ENCODE assay signal across 9 cellular contexts in the genomic region with DNA sequence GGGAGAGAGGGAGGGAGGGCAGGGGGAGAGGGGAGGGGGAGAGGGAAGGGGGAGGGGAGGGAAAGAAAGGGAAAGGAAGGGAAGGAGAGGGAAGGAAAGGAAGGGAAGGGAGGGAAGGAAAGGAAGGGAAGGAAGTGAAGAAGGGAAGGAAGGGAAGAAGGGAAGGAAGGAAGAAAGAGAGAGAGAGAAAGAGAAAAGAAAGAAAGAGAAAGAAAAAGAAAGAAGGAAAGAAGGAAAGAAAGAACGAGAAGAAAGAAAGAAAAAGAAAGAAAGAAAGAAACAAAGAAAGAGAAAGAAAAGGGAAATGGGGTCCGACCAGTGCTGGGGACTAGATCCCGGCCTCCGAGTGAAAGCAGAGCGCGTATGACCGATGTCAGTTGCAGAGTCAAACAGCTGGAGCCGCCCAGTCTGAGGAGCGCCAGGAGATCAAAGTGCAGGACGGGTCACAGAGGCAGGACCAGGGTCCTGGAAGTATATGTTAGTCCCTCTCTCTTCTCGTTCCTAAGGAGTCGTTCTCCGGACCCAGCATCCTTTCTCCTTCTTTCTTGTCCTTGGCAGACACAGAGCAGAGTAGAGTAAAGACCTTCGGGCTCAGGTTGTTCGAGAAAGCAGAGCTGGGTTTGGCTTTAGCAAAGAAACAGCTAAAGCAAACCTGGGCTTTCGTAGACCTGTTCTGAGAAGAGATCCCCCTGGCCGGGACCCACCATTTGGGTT.
DNase-seq lines count a peak whose midpoint lies in the region; ATAC-seq and TF ChIP-seq lines count a peak whose summit lies in the region.
"Had no signal": no experiment of that assay in that cellular context is flagged by ENCODE, and none has a peak within 500 bp of the region (broad histone marks: within the 10 kb centered on the region; RNA-seq: fewer than 3 reads in every experiment).

No MANE protein-coding gene starts in this region.

- H3K27me3 ChIP-seq in CD4-positive, alpha-beta memory T cell (ENCODE audit: insufficient read depth, low read length) = no peaks in the 10 kb centered on the region
- peaks cover 3% of the 10 kb centered on the region; the same call in 1 of the 2 replicates for H3K27me3 ChIP-seq in GM23338 (ENCODE audit: insufficient read depth)

- ATAC-seq in GM23338 = peak; percentile 85
- no peak for ATAC-seq in GM18858 (IDR thresholded peaks at IDR 0.05; ENCODE audit: unreplicated experiment)

- H3K27ac ChIP-seq in CD4-positive, alpha-beta memory T cell (ENCODE audit: low read depth, low read length) = no peak overlapping the region
- H3K27ac ChIP-seq in GM23338 (ENCODE audit: low read depth) = no peak overlapping the region
- H3K27ac ChIP-seq: HL-60 had no signal

- in situ Hi-C loops in G401 (cut with HindIII; ENCODE audit: low sequenced_read_pairs) = no loop called here

- H3K9me3 Mint-ChIP-seq in CD4-positive, alpha-beta memory T cell = peaks cover 0 to 2% (median 0%) of the 10 kb centered on the region in 8 donors
- H3K9me3 Mint-ChIP-seq in GM23338 = no peaks in the 10 kb centered on the region

- no peak overlapping the region for H3K27ac Mint-ChIP-seq in CD4-positive, alpha-beta memory T cell
- H3K27ac Mint-ChIP-seq in GM23338 = no peak overlapping the region

- no peaks in the 10 kb centered on the region for H3K9me3 ChIP-seq in CD4-positive, alpha-beta memory T cell (ENCODE audit: control insufficient read depth in 1 of 2, low read length in 2 of 2)

- no peak overlapping the region for H3K4me3 ChIP-seq in CD4-positive, alpha-beta memory T cell (ENCODE audit: low read length in 2 of 2)
- H3K4me3 ChIP-seq in GM23338 = peak overlapping the region; percentile 52
- H3K4me3 ChIP-seq in WI38 (ENCODE audit: low read depth, low read length) = peak overlapping the region; percentile 43

- H3F3A ChIP-seq in GM23338 (replicated peaks; ENCODE audit: low read depth) = no peaks in the 10 kb centered on the region

- H3K36me3 Mint-ChIP-seq in CD4-positive, alpha-beta memory T cell = no peaks in the 10 kb centered on the region
- H3K36me3 Mint-ChIP-seq in GM23338 (ENCODE audit: low read depth) = no peaks in the 10 kb centered on the region

- intact Hi-C loops in CD4-positive, alpha-beta memory T cell (cut with micrococcal nuclease) = loop anchor here (1.0 kb wide), 2 partner anchors 45 to 317 kb away; no protein-coding TSS in a partner anchor

- H3K4me1 ChIP-seq in CD4-positive, alpha-beta memory T cell (ENCODE audit: insufficient read depth, low read length) = peaks cover 6% of the 10 kb centered on the region
- no peaks in the 10 kb centered on the region; the same call in 1 of the 2 replicates for H3K4me1 ChIP-seq in GM23338 (ENCODE audit: insufficient read depth)

- H3K9me2 ChIP-seq in GM23338 (ENCODE audit: insufficient read depth) = 0 out of 2 replicates have a peak, but pooled peaks cover 3% of the 10 kb centered on the region

- no peak for DNase-seq in CD4-positive, alpha-beta memory T cell
- DNase-seq in GM23338 (ENCODE audit: low spot score) (peak; percentile 78), islet precursor cell (peak; percentile 89), G401 (ENCODE audit: low spot score) (no peak), NCI-H1436 treated with DMSO at 0.1 percent for 48 hours (lab: John Stamatoyannopoulos, UW) (no peak), cerebellar cortex (ENCODE audit: low spot score) (no peak)

- no peak for TF ChIP-seq CTCF in GM23338 (conservative IDR thresholded peaks at IDR 0.05; ENCODE audit: low read depth in 2 of 2)
- TF ChIP-seq CTCF in WI38 (IDR thresholded peaks at IDR 0.05; ENCODE audit: low read depth, low read length) = no peak

- H3K27me3 Mint-ChIP-seq in CD4-positive, alpha-beta memory T cell = peaks cover 7 to 10% of the 10 kb centered on the region in 2 donors
- H3K27me3 Mint-ChIP-seq in GM23338 (ENCODE audit: insufficient read depth, low read depth, poor library complexity) = peaks cover 14% of the 10 kb centered on the region

- peak overlapping the region; percentile 76 for H3K4me2 ChIP-seq in GM23338

- no peaks in the 10 kb centered on the region for H3K79me2 ChIP-seq in GM23338 (replicated peaks; ENCODE audit: insufficient read depth)

- H3K36me3 ChIP-seq in CD4-positive, alpha-beta memory T cell (ENCODE audit: insufficient read depth, low read length) = no peaks in the 10 kb centered on the region
- no peaks in the 10 kb centered on the region for H3K36me3 ChIP-seq in GM23338 (ENCODE audit: insufficient read depth)

- no peaks in the 10 kb centered on the region for H4K20me1 ChIP-seq in GM23338 (replicated peaks; ENCODE audit: insufficient read depth)

- peak overlapping the region; percentile 62 to 90 (median 77) for H3K4me3 Mint-ChIP-seq in CD4-positive, alpha-beta memory T cell
- peak overlapping the region; percentile 80 for H3K4me3 Mint-ChIP-seq in GM23338

- H3K4me1 Mint-ChIP-seq in CD4-positive, alpha-beta memory T cell = peaks cover 8 to 13% (median 10%) of the 10 kb centered on the region in 4 donors
- H3K4me1 Mint-ChIP-seq in GM23338 = peaks cover 5% of the 10 kb centered on the region

- POLR2A ChIA-PET in CD4-positive, alpha-beta memory T cell (lab: Charles Lee; ENCODE audit: partially characterized antibody) = interaction anchor here (0.6 to 1.9 kb wide), 3 partner anchors 35 to 374 kb away, joined by 3 to 7 read pairs (median 4); no protein-coding TSS in a partner anchor

- CTCF ChIA-PET in CD4-positive, alpha-beta memory T cell (lab: Charles Lee; ENCODE audit: partially characterized antibody) = interaction anchor here (0.8 to 6.2 kb wide), 17 partner anchors 8 to 519 kb away, joined by 3 to 86 read pairs (median 4); no protein-coding TSS in a partner anchor

- H2AFZ ChIP-seq in GM23338 = peak overlapping the region; percentile 95

TF ChIP-seq in GM23338, 12 proteins besides CTCF, POLR2A, EP300 and RAD21:
- TF ChIP-seq JUNB (IDR thresholded peaks at IDR 0.05; ENCODE audit: unreplicated experiment) (no peak), POLR2AphosphoS5 (IDR thresholded peaks at IDR 0.05; ENCODE audit: low read depth) (no peak), STAT1 (IDR thresholded peaks at IDR 0.05; ENCODE audit: unreplicated experiment) (no peak), ZNF331 (CRISPR knock-in tag; IDR thresholded peaks at IDR 0.05; ENCODE audit: low read depth) (no peak)
- TF ChIP-seq, protein P1, sequence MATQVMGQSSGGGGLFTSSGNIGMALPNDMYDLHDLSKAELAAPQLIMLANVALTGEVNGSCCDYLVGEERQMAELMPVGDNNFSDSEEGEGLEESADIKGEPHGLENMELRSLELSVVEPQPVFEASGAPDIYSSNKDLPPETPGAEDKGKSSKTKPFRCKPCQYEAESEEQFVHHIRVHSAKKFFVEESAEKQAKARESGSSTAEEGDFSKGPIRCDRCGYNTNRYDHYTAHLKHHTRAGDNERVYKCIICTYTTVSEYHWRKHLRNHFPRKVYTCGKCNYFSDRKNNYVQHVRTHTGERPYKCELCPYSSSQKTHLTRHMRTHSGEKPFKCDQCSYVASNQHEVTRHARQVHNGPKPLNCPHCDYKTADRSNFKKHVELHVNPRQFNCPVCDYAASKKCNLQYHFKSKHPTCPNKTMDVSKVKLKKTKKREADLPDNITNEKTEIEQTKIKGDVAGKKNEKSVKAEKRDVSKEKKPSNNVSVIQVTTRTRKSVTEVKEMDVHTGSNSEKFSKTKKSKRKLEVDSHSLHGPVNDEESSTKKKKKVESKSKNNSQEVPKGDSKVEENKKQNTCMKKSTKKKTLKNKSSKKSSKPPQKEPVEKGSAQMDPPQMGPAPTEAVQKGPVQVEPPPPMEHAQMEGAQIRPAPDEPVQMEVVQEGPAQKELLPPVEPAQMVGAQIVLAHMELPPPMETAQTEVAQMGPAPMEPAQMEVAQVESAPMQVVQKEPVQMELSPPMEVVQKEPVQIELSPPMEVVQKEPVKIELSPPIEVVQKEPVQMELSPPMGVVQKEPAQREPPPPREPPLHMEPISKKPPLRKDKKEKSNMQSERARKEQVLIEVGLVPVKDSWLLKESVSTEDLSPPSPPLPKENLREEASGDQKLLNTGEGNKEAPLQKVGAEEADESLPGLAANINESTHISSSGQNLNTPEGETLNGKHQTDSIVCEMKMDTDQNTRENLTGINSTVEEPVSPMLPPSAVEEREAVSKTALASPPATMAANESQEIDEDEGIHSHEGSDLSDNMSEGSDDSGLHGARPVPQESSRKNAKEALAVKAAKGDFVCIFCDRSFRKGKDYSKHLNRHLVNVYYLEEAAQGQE (IDR thresholded peaks at IDR 0.05; ENCODE audit: unreplicated experiment) = no peak
- TF ChIP-seq, protein P2, sequence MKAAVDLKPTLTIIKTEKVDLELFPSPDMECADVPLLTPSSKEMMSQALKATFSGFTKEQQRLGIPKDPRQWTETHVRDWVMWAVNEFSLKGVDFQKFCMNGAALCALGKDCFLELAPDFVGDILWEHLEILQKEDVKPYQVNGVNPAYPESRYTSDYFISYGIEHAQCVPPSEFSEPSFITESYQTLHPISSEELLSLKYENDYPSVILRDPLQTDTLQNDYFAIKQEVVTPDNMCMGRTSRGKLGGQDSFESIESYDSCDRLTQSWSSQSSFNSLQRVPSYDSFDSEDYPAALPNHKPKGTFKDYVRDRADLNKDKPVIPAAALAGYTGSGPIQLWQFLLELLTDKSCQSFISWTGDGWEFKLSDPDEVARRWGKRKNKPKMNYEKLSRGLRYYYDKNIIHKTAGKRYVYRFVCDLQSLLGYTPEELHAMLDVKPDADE (IDR thresholded peaks at IDR 0.05) = no peak

Comparison
In these comparisons a context has a peak if more than half of its experiments do, and no peak if none do; other contexts are left out.
1. DNase-seq: peak in GM23338 (single experiment) and islet precursor cell (single experiment); none in CD4-positive, alpha-beta memory T cell (0 of 5), G401 (single experiment), NCI-H1436 treated with DMSO at 0.1 percent for 48 hours (single experiment) and cerebellar cortex (single experiment).
2. H3K4me3 ChIP-seq: peak in GM23338 (single experiment) and WI38 (single experiment); none in CD4-positive, alpha-beta memory T cell (0 of 2).